ENCODE assay signal across 1 cellular context in genomic region chr15:77504871-77505270, GRCh38.
TF ChIP-seq lines count a peak whose summit lies in the region.

No MANE protein-coding gene starts in this region.

TF ChIP-seq in H1, 55 proteins besides CTCF, POLR2A, EP300 and RAD21:
- TF ChIP-seq SIX5 (IDR thresholded peaks at IDR 0.05; ENCODE audit: low read depth, low read length) (no peak), CTBP2 (IDR thresholded peaks at IDR 0.05; ENCODE audit: borderline replicate concordance, insufficient read depth, insufficient read length, low read length) (no peak)
